Comparison of ENCODE assay signal across 1 cellular context in genomic region chr6:158419339-158419909, GRCh38.
TF ChIP-seq lines count a peak whose summit lies in the region.

No MANE protein-coding gene starts in this region.

TF ChIP-seq in GM12878, 131 proteins besides CTCF, POLR2A, EP300 and RAD21 (continued from another document):
- no peak for TF ChIP-seq ZBTB11 (CRISPR knock-in tag; IDR thresholded peaks at IDR 0.05)
- TF ChIP-seq, protein P1, sequence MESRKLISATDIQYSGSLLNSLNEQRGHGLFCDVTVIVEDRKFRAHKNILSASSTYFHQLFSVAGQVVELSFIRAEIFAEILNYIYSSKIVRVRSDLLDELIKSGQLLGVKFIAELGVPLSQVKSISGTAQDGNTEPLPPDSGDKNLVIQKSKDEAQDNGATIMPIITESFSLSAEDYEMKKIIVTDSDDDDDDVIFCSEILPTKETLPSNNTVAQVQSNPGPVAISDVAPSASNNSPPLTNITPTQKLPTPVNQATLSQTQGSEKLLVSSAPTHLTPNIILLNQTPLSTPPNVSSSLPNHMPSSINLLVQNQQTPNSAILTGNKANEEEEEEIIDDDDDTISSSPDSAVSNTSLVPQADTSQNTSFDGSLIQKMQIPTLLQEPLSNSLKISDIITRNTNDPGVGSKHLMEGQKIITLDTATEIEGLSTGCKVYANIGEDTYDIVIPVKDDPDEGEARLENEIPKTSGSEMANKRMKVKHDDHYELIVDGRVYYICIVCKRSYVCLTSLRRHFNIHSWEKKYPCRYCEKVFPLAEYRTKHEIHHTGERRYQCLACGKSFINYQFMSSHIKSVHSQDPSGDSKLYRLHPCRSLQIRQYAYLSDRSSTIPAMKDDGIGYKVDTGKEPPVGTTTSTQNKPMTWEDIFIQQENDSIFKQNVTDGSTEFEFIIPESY (IDR thresholded peaks at IDR 0.05) = no peak
- TF ChIP-seq, protein P2, sequence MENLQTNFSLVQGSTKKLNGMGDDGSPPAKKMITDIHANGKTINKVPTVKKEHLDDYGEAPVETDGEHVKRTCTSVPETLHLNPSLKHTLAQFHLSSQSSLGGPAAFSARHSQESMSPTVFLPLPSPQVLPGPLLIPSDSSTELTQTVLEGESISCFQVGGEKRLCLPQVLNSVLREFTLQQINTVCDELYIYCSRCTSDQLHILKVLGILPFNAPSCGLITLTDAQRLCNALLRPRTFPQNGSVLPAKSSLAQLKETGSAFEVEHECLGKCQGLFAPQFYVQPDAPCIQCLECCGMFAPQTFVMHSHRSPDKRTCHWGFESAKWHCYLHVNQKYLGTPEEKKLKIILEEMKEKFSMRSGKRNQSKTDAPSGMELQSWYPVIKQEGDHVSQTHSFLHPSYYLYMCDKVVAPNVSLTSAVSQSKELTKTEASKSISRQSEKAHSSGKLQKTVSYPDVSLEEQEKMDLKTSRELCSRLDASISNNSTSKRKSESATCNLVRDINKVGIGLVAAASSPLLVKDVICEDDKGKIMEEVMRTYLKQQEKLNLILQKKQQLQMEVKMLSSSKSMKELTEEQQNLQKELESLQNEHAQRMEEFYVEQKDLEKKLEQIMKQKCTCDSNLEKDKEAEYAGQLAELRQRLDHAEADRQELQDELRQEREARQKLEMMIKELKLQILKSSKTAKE (IDR thresholded peaks at IDR 0.05; ENCODE audit: low read depth, poor library complexity, severe bottlenecking) = no peak
- no peak for TF ChIP-seq ATF2 (IDR thresholded peaks at IDR 0.05; ENCODE audit: low read length)
- TF ChIP-seq, protein P3, sequence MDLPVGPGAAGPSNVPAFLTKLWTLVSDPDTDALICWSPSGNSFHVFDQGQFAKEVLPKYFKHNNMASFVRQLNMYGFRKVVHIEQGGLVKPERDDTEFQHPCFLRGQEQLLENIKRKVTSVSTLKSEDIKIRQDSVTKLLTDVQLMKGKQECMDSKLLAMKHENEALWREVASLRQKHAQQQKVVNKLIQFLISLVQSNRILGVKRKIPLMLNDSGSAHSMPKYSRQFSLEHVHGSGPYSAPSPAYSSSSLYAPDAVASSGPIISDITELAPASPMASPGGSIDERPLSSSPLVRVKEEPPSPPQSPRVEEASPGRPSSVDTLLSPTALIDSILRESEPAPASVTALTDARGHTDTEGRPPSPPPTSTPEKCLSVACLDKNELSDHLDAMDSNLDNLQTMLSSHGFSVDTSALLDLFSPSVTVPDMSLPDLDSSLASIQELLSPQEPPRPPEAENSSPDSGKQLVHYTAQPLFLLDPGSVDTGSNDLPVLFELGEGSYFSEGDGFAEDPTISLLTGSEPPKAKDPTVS (IDR thresholded peaks at IDR 0.05; ENCODE audit: low read depth, low read length) = no peak
- TF ChIP-seq BACH1 (IDR thresholded peaks at IDR 0.05; ENCODE audit: borderline replicate concordance) = no peak
- TF ChIP-seq GATAD2B (conservative IDR thresholded peaks at IDR 0.05; ENCODE audit: low read depth) = no peak
- TF ChIP-seq SPI1 (IDR thresholded peaks at IDR 0.05; ENCODE audit: borderline replicate concordance, insufficient read depth, low read depth, low read length) = no peak
- no peak for TF ChIP-seq SREBF1 (IDR thresholded peaks at IDR 0.05; ENCODE audit: low read length)
TF ChIP-seq in GM12878: peak in this region for 0.
